37 cellular contexts compared by ENCODE assay signal in genomic region chr7:153088601-153089000, GRCh38.
"Had no signal": no experiment of that assay in that cellular context is flagged by ENCODE, and none has a peak within 500 bp of the region (broad histone marks: within the 10 kb centered on the region; RNA-seq: fewer than 3 reads in every experiment).

No MANE protein-coding gene starts in this region.

- DNase-seq: activated B cell treated with CpG ODN at 0.5 μM for 24 hours; activated CD4-positive, alpha-beta memory T cell treated with anti-CD3 and anti-CD28 coated beads for 36 hours; activated CD4-positive, alpha-beta T cell treated with anti-CD3 and anti-CD28 coated beads for 4 hours; activated CD4-positive, alpha-beta T cell treated with anti-CD3 and anti-CD28 coated beads, Interleukin-2, amount 10 ng/mL, durations not matched to agents 24 days and 14 days; activated CD4-positive, alpha-beta T cell treated with anti-CD3 and anti-CD28 coated beads, Interleukin-2, amount 50 U/mL, for 1 hour; activated CD4-positive, alpha-beta T cell treated with anti-CD3 and anti-CD28 coated beads, Interleukin-2, amount 50 U/mL, for 4 hours; activated CD4-positive, CD25-positive, alpha-beta regulatory T cell treated with anti-CD3 and anti-CD28 coated beads, Interleukin-2, amount 50 U/mL, for 72 hours; activated CD8-positive, alpha-beta memory T cell treated with anti-CD3 and anti-CD28 coated beads, Interleukin-2, amount 50 U/mL, for 4 hours; activated CD8-positive, alpha-beta T cell treated with anti-CD3 and anti-CD28 coated beads for 36 hours; activated gamma-delta T cell; activated naive CD4-positive, alpha-beta T cell treated with anti-CD3 and anti-CD28 coated beads, Interleukin-2, amount 10 ng/mL, durations not matched to agents 7 days and 5 days; activated naive CD4-positive, alpha-beta T cell treated with Interleukin-2 at 50 U/mL for 16 hours; activated naive CD8-positive, alpha-beta T cell treated with anti-CD3 and anti-CD28 coated beads, Interleukin-2, amount 10 ng/mL, durations not matched to agents 7 days and 5 days; activated naive CD8-positive, alpha-beta T cell treated with anti-CD3 and anti-CD28 coated beads, Interleukin-2, amount 50 U/mL, for 24 hours; activated T-cell treated with anti-CD3 and anti-CD28 coated beads for 4 hours; activated T-cell treated with anti-CD3 and anti-CD28 coated beads, Interleukin-2, amount 50 U/mL, for 1 hour; activated T-cell treated with anti-CD3 and anti-CD28 coated beads, Interleukin-2, amount 50 U/mL, for 4 hours; activated T-cell treated with anti-CD3 and anti-CD28 coated beads, Interleukin-2, amount 50 U/mL, for 72 hours; amygdala; anterior cingulate cortex; caudate nucleus; cerebellar nuclear complex; T-helper 2 cell; T-helper 9 cell had no signal

- H3K27me3 Mint-ChIP-seq: activated B cell treated with CpG ODN at 0.5 μM for 24 hours; activated CD4-positive, alpha-beta memory T cell treated with anti-CD3 and anti-CD28 coated beads for 36 hours; activated CD4-positive, alpha-beta T cell treated with anti-CD3 and anti-CD28 coated beads, Interleukin-2, amount 10 ng/mL, durations not matched to agents 24 days and 14 days; activated CD8-positive, alpha-beta T cell treated with anti-CD3 and anti-CD28 coated beads for 36 hours; activated naive CD4-positive, alpha-beta T cell treated with anti-CD3 and anti-CD28 coated beads, Interleukin-2, amount 10 ng/mL, durations not matched to agents 7 days and 5 days; activated naive CD8-positive, alpha-beta T cell; activated naive CD8-positive, alpha-beta T cell treated with anti-CD3 and anti-CD28 coated beads, Interleukin-2, amount 10 ng/mL, durations not matched to agents 7 days and 5 days; activated naive CD8-positive, alpha-beta T cell treated with anti-CD3 and anti-CD28 coated beads, Interleukin-2, amount 50 U/mL, for 24 hours had no signal

- ATAC-seq: activated CD8-positive, alpha-beta T cell treated with anti-CD3 and anti-CD28 coated beads for 36 hours; activated naive CD8-positive, alpha-beta T cell treated with anti-CD3 and anti-CD28 coated beads, Interleukin-2, amount 50 U/mL, for 24 hours; activated T-cell treated with anti-CD3 and anti-CD28 coated beads, Interleukin-2, amount 50 U/mL, for 4 hours; activated T-cell treated with anti-CD3 and anti-CD28 coated beads, Interleukin-2, amount 50 U/mL, for 72 hours; activated T-helper 17 cell treated with anti-CD3 and anti-CD28 coated beads, Interleukin-2, amount 50 U/mL, for 72 hours had no signal

- H3K4me3 Mint-ChIP-seq: activated B cell treated with CpG ODN at 0.5 μM for 24 hours; activated CD4-positive, alpha-beta memory T cell treated with anti-CD3 and anti-CD28 coated beads for 36 hours; activated CD4-positive, alpha-beta T cell treated with anti-CD3 and anti-CD28 coated beads, Interleukin-2, amount 10 ng/mL, durations not matched to agents 24 days and 14 days; activated CD8-positive, alpha-beta T cell treated with anti-CD3 and anti-CD28 coated beads for 36 hours; activated naive CD4-positive, alpha-beta T cell treated with anti-CD3 and anti-CD28 coated beads, Interleukin-2, amount 10 ng/mL, durations not matched to agents 7 days and 5 days; activated naive CD4-positive, alpha-beta T cell treated with anti-CD3 and anti-CD28 coated beads, Interleukin-2, amount 50 U/mL, for 24 hours; activated naive CD8-positive, alpha-beta T cell; activated naive CD8-positive, alpha-beta T cell treated with anti-CD3 and anti-CD28 coated beads, Interleukin-2, amount 10 ng/mL, durations not matched to agents 7 days and 5 days; activated naive CD8-positive, alpha-beta T cell treated with anti-CD3 and anti-CD28 coated beads, Interleukin-2, amount 50 U/mL, for 24 hours; activated T-cell treated with anti-CD3 and anti-CD28 coated beads, Interleukin-2, amount 50 U/mL, for 4 hours; activated T-cell treated with anti-CD3 and anti-CD28 coated beads, Interleukin-2, amount 50 U/mL, for 72 hours; activated T-helper 1 cell treated with anti-CD3 and anti-CD28 coated beads, Interleukin-12 subunit alpha, Interleukin-12 subunit beta, Interleukin-2, Interleukin-4 antibody, amounts not matched to agents 30 ng/mL and 10 ng/mL and 1 ng/mL, durations not matched to agents 14 hours and 24 hours and 36 hours; activated T-helper 17 cell treated with anti-CD3 and anti-CD28 coated beads, Interleukin-2, amount 50 U/mL, for 72 hours; brain; central memory CD8-positive, alpha-beta T cell; T-helper 1 cell treated with Interleukin-12 subunit alpha and Interleukin-12 subunit beta and Interleukin-4 antibody, amounts not matched to agents 30 μg/mL and 1 μg/mL, for 36 hours; T-helper 2 cell treated with Interferon-gamma antibody and Interleukin-4, amounts not matched to agents 5 μg/mL and 100 μg/mL, for 36 hours had no signal

- H3K9me3 ChIP-seq: ascending aorta had no signal

- H3K27ac Mint-ChIP-seq: activated B cell treated with CpG ODN at 0.5 μM for 24 hours; activated CD4-positive, alpha-beta memory T cell treated with anti-CD3 and anti-CD28 coated beads for 36 hours; activated CD4-positive, alpha-beta T cell treated with anti-CD3 and anti-CD28 coated beads, Interleukin-2, amount 10 ng/mL, durations not matched to agents 24 days and 14 days; activated CD8-positive, alpha-beta T cell treated with anti-CD3 and anti-CD28 coated beads for 36 hours; activated naive CD4-positive, alpha-beta T cell treated with anti-CD3 and anti-CD28 coated beads, Interleukin-2, amount 10 ng/mL, durations not matched to agents 7 days and 5 days; activated naive CD4-positive, alpha-beta T cell treated with anti-CD3 and anti-CD28 coated beads, Interleukin-2, amount 50 U/mL, for 24 hours; activated naive CD8-positive, alpha-beta T cell; activated naive CD8-positive, alpha-beta T cell treated with anti-CD3 and anti-CD28 coated beads, Interleukin-2, amount 10 ng/mL, durations not matched to agents 7 days and 5 days; activated naive CD8-positive, alpha-beta T cell treated with anti-CD3 and anti-CD28 coated beads, Interleukin-2, amount 50 U/mL, for 24 hours; activated T-cell treated with anti-CD3 and anti-CD28 coated beads, Interleukin-2, amount 50 U/mL, for 72 hours; activated T-helper 1 cell treated with anti-CD3 and anti-CD28 coated beads, Interleukin-12 subunit alpha, Interleukin-12 subunit beta, Interleukin-2, Interleukin-4 antibody, amounts not matched to agents 30 ng/mL and 10 ng/mL and 1 ng/mL, durations not matched to agents 14 hours and 24 hours and 36 hours; activated T-helper 17 cell treated with anti-CD3 and anti-CD28 coated beads, Interleukin-2, amount 50 U/mL, for 72 hours; brain; T-helper 1 cell treated with Interleukin-12 subunit alpha and Interleukin-12 subunit beta and Interleukin-4 antibody, amounts not matched to agents 30 μg/mL and 1 μg/mL, for 36 hours; T-helper 2 cell treated with Interferon-gamma antibody and Interleukin-4, amounts not matched to agents 5 μg/mL and 100 μg/mL, for 36 hours had no signal

- H3K9me3 Mint-ChIP-seq: activated B cell treated with CpG ODN at 0.5 μM for 24 hours; activated CD4-positive, alpha-beta memory T cell treated with anti-CD3 and anti-CD28 coated beads for 36 hours; activated CD4-positive, alpha-beta T cell treated with anti-CD3 and anti-CD28 coated beads, Interleukin-2, amount 10 ng/mL, durations not matched to agents 24 days and 14 days; activated CD8-positive, alpha-beta T cell treated with anti-CD3 and anti-CD28 coated beads for 36 hours; activated naive CD8-positive, alpha-beta T cell treated with anti-CD3 and anti-CD28 coated beads, Interleukin-2, amount 10 ng/mL, durations not matched to agents 7 days and 5 days; activated naive CD8-positive, alpha-beta T cell treated with anti-CD3 and anti-CD28 coated beads, Interleukin-2, amount 50 U/mL, for 24 hours; activated T-cell treated with anti-CD3 and anti-CD28 coated beads, Interleukin-2, amount 50 U/mL, for 4 hours; activated T-helper 1 cell treated with anti-CD3 and anti-CD28 coated beads, Interleukin-12 subunit alpha, Interleukin-12 subunit beta, Interleukin-2, Interleukin-4 antibody, amounts not matched to agents 30 ng/mL and 10 ng/mL and 1 ng/mL, durations not matched to agents 14 hours and 24 hours and 36 hours; activated T-helper 17 cell treated with anti-CD3 and anti-CD28 coated beads, Interleukin-2, amount 50 U/mL, for 72 hours; brain; T-helper 1 cell treated with Interleukin-12 subunit alpha and Interleukin-12 subunit beta and Interleukin-4 antibody, amounts not matched to agents 30 μg/mL and 1 μg/mL, for 36 hours; T-helper 2 cell treated with Interferon-gamma antibody and Interleukin-4, amounts not matched to agents 5 μg/mL and 100 μg/mL, for 36 hours had no signal

- H3K36me3 Mint-ChIP-seq: activated CD4-positive, alpha-beta memory T cell treated with anti-CD3 and anti-CD28 coated beads for 36 hours; activated naive CD4-positive, alpha-beta T cell treated with anti-CD3 and anti-CD28 coated beads, Interleukin-2, amount 10 ng/mL, durations not matched to agents 7 days and 5 days; activated naive CD4-positive, alpha-beta T cell treated with anti-CD3 and anti-CD28 coated beads, Interleukin-2, amount 50 U/mL, for 24 hours; activated naive CD8-positive, alpha-beta T cell treated with anti-CD3 and anti-CD28 coated beads, Interleukin-2, amount 10 ng/mL, durations not matched to agents 7 days and 5 days; brain had no signal

- H3K27me3 ChIP-seq: ascending aorta, cardiac muscle cell had no signal

- H3K4me1 ChIP-seq: ascending aorta had no signal

- H3K36me3 ChIP-seq: ascending aorta, cardiac muscle cell had no signal

- H3K4me3 ChIP-seq: ascending aorta, cardiac muscle cell had no signal

- H3K4me1 Mint-ChIP-seq: activated B cell treated with CpG ODN at 0.5 μM for 24 hours; activated CD4-positive, alpha-beta T cell treated with anti-CD3 and anti-CD28 coated beads, Interleukin-2, amount 10 ng/mL, durations not matched to agents 24 days and 14 days; activated naive CD4-positive, alpha-beta T cell treated with anti-CD3 and anti-CD28 coated beads, Interleukin-2, amount 10 ng/mL, durations not matched to agents 7 days and 5 days; activated naive CD4-positive, alpha-beta T cell treated with anti-CD3 and anti-CD28 coated beads, Interleukin-2, amount 50 U/mL, for 24 hours; activated naive CD8-positive, alpha-beta T cell treated with anti-CD3 and anti-CD28 coated beads, Interleukin-2, amount 10 ng/mL, durations not matched to agents 7 days and 5 days; activated naive CD8-positive, alpha-beta T cell treated with anti-CD3 and anti-CD28 coated beads, Interleukin-2, amount 50 U/mL, for 24 hours; activated T-helper 17 cell treated with anti-CD3 and anti-CD28 coated beads, Interleukin-2, amount 50 U/mL, for 72 hours; central memory CD8-positive, alpha-beta T cell had no signal

- H3K27ac ChIP-seq: ascending aorta, cardiac muscle cell, VCaP had no signal

- FAIRE-seq: bronchial epithelial cell, TTC549 had no signal
